Comparison of ENCODE assay signal across 23 cellular contexts in genomic region chr6:12335131-12335527, GRCh38. TPM values are rescaled to one million over a fixed set of nuclear protein-coding genes. Genes with fewer than 3 reads are reported as not detected.
A peak's percentile ranks its signal among the peaks of the same experiment; 100 is the strongest.
DNase-seq lines count a peak whose midpoint lies in the region; ATAC-seq, FAIRE-seq and TF ChIP-seq lines count a peak whose summit lies in the region.
"Had no signal": no experiment of that assay in that cellular context is flagged by ENCODE, and none has a peak within 500 bp of the region (broad histone marks: within the 10 kb centered on the region; RNA-seq: fewer than 3 reads in every experiment).

No MANE protein-coding gene starts in this region.

- H3K79me2 ChIP-seq in osteoblast (ENCODE audit: insufficient read depth, low read length): no peaks in the 10 kb centered on the region
- H3K79me2 ChIP-seq: parathyroid adenoma had no signal

- FAIRE-seq in GM18507 (lab: Jason Lieb, UNC) (peak; percentile 87), RCC 7860 (lab: Jason Lieb, UNC) (peak; percentile 8)
- FAIRE-seq: endometrium had no signal

- no peaks in the 10 kb centered on the region for H4K20me1 ChIP-seq in osteoblast (ENCODE audit: insufficient read depth, low read length)

- no peak overlapping the region for H3K27ac ChIP-seq in osteoblast (ENCODE audit: low read depth, low read length)
- no peak overlapping the region for H3K27ac ChIP-seq in SJCRH30
- H3K27ac ChIP-seq: left lung, parathyroid adenoma, WERI-Rb-1 had no signal

- H3K9me3 ChIP-seq in osteoblast (ENCODE audit: low read depth, low read length) (no peaks in the 10 kb centered on the region), SJCRH30 (replicated peaks) (no peaks in the 10 kb centered on the region)
- H3K9me3 ChIP-seq: left lung had no signal

- H2AFZ ChIP-seq in osteoblast (ENCODE audit: low read length): no peak overlapping the region
- H2AFZ ChIP-seq: parathyroid adenoma had no signal

- TF ChIP-seq CTCF in osteoblast (IDR thresholded peaks at IDR 0.05; ENCODE audit: extremely low read depth, low read depth, low read length): no peak

- H3K27me3 ChIP-seq in osteoblast (ENCODE audit: insufficient read depth, low read length) (peaks cover 6% of the 10 kb centered on the region), SJCRH30 (no peaks in the 10 kb centered on the region)
- H3K27me3 ChIP-seq: left lung had no signal

- no peaks in the 10 kb centered on the region for H3K4me1 ChIP-seq in osteoblast (ENCODE audit: insufficient read depth, low read length)
- H3K4me1 ChIP-seq in SJCRH30: no peaks in the 10 kb centered on the region
- H3K4me1 ChIP-seq: parathyroid adenoma had no signal

- H3K4me3 ChIP-seq in osteoblast (ENCODE audit: insufficient read depth, low read length) (no peak overlapping the region), SJCRH30 (no peak overlapping the region)
- H3K4me3 ChIP-seq: left lung, skin epidermis had no signal

- H3K4me2 ChIP-seq in osteoblast (ENCODE audit: insufficient read depth, low read length): no peak overlapping the region

- no peaks in the 10 kb centered on the region for H3K36me3 ChIP-seq in osteoblast (ENCODE audit: insufficient read depth, low read length)
- no peaks in the 10 kb centered on the region for H3K36me3 ChIP-seq in SJCRH30
- H3K36me3 ChIP-seq: left lung, WERI-Rb-1 had no signal

- ATAC-seq in GM21381 (IDR thresholded peaks at IDR 0.05; ENCODE audit: unreplicated experiment): peak; percentile 58
- peak; percentile 41 for ATAC-seq in HG02885 (IDR thresholded peaks at IDR 0.05; ENCODE audit: poor library complexity, unreplicated experiment)
- ATAC-seq: left lung; stimulated activated effector memory CD8-positive, alpha-beta T cell treated with anti-CD3 and anti-CD28 coated beads, Interleukin-12 subunit alpha, Interleukin-12 subunit beta, amount 100 ng/mL, for 72 hours had no signal

- DNase-seq in GM18507 (ENCODE audit: extremely low spot score, insufficient read length, low read depth): no peak
- DNase-seq in RCC 7860 (ENCODE audit: low spot score): no peak
- no peak for DNase-seq in osteoblast (ENCODE audit: insufficient read length, low spot score, missing footprints)
- no peak for DNase-seq in SJCRH30
- DNase-seq in NK-92 treated with Interleukin-12 subunit alpha and Interleukin-12 subunit beta, amount 100 ng/mL, for 24 hours (lab: John Stamatoyannopoulos, UW): no peak
- DNase-seq in GM03348 (ENCODE audit: low spot score): no peak
- DNase-seq: ACHN; amygdala; CD4-positive, alpha-beta memory T cell; DMS79 treated with DMSO at 0.1 percent for 48 hours; foreskin fibroblast; HCEC 1CT; left lung; NCI-H1930; NCI-H526; T-helper 1 cell; WERI-Rb-1 had no signal

RNA-seq across cellular contexts. Expression of gene EDN1, which starts 45.0 kb away (rescaled TPM):
- total RNA-seq in osteoblast: 0.88 and 1.4 TPM in 2 replicates
- total RNA-seq in SJCRH30 (2014; rRNA removed; shearing (Covaris generic)): 0.08 and 0.10 TPM in 2 replicates
